Comparison of ENCODE assay signal across 22 cellular contexts in the genomic region with DNA sequence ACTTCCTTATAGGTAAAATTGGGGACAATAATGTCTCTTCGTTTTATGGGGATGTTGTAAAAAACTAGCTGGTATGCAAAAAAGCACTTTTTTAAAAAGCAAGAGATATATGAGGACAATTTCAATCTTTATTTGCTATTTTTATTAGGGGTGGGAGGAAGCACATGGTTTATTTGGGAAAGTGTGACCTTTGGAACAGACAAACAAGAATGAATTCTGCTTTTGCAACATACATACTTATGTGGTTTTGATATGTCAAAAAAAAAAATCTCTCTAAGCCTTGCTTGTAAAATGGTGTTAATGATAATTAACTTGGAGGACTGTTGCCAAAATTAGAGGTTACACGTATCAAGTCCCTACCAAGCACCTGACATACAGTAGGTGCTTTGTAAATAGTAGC. TPM values are rescaled to one million over a fixed set of nuclear protein-coding genes. Genes with fewer than 3 reads are reported as not detected.
"Had no signal": no experiment of that assay in that cellular context is flagged by ENCODE, and none has a peak within 500 bp of the region (broad histone marks: within the 10 kb centered on the region; RNA-seq: fewer than 3 reads in every experiment).

No MANE protein-coding gene starts in this region.

- H3K27me3 Mint-ChIP-seq: activated CD4-positive, alpha-beta T cell treated with anti-CD3 and anti-CD28 coated beads, Interleukin-2, amount 10 ng/mL, durations not matched to agents 7 days and 5 days; memory B cell had no signal

- H3K9me3 Mint-ChIP-seq: activated CD4-positive, alpha-beta T cell treated with anti-CD3 and anti-CD28 coated beads, Interleukin-2, amount 10 ng/mL, durations not matched to agents 7 days and 5 days; activated T-helper 1 cell treated with anti-CD3 and anti-CD28 coated beads, Interleukin-12 subunit alpha, Interleukin-12 subunit beta, Interleukin-2, Interleukin-4 antibody, amounts not matched to agents 30 ng/mL and 10 ng/mL and 1 ng/mL, durations not matched to agents 14 hours and 24 hours and 36 hours; memory B cell; naive thymus-derived CD8-positive, alpha-beta T cell had no signal

- H3K36me3 Mint-ChIP-seq: memory B cell; naive thymus-derived CD8-positive, alpha-beta T cell had no signal

- H3K4me3 Mint-ChIP-seq: activated CD4-positive, alpha-beta T cell treated with anti-CD3 and anti-CD28 coated beads, Interleukin-2, amount 10 ng/mL, durations not matched to agents 7 days and 5 days; activated T-helper 1 cell treated with anti-CD3 and anti-CD28 coated beads, Interleukin-12 subunit alpha, Interleukin-12 subunit beta, Interleukin-2, Interleukin-4 antibody, amounts not matched to agents 30 ng/mL and 10 ng/mL and 1 ng/mL, durations not matched to agents 14 hours and 24 hours and 36 hours; memory B cell; naive thymus-derived CD8-positive, alpha-beta T cell had no signal

- H3K27me3 ChIP-seq: adrenal gland, esophagus muscularis mucosa, spleen, stomach had no signal

- DNase-seq: activated CD4-positive, alpha-beta T cell treated with anti-CD3 and anti-CD28 coated beads, Interleukin-2, amount 10 ng/mL, durations not matched to agents 7 days and 5 days; activated CD4-positive, CD25-positive, alpha-beta regulatory T cell; activated naive CD4-positive, alpha-beta T cell treated with Interleukin-2 at 50 U/mL for 16 hours; hippocampal formation; kidney; left ventricle myocardium inferior; naive thymus-derived CD8-positive, alpha-beta T cell; psoas muscle; spleen; stimulated activated CD4-positive, alpha-beta T cell treated with anti-CD3 and anti-CD28 coated beads, Interleukin-1b, Interleukin-23, amount 100 ng/mL, for 48 hours; stomach had no signal

- H3K27ac Mint-ChIP-seq: activated CD4-positive, alpha-beta T cell treated with anti-CD3 and anti-CD28 coated beads, Interleukin-2, amount 10 ng/mL, durations not matched to agents 7 days and 5 days; activated T-helper 1 cell treated with anti-CD3 and anti-CD28 coated beads, Interleukin-12 subunit alpha, Interleukin-12 subunit beta, Interleukin-2, Interleukin-4 antibody, amounts not matched to agents 30 ng/mL and 10 ng/mL and 1 ng/mL, durations not matched to agents 14 hours and 24 hours and 36 hours; memory B cell had no signal

- H3K9me3 ChIP-seq: adrenal gland, esophagus muscularis mucosa, left ventricle myocardium inferior, mucosa of descending colon, psoas muscle, spleen, stomach, thoracic aorta had no signal

- H3K4me3 ChIP-seq: adrenal gland, esophagus muscularis mucosa, left ventricle myocardium inferior, mucosa of descending colon, psoas muscle, spleen, stomach, thoracic aorta had no signal

- H3K36me3 ChIP-seq: adrenal gland, esophagus muscularis mucosa, left ventricle myocardium inferior, spleen, stomach, thoracic aorta had no signal

- ATAC-seq: naive thymus-derived CD8-positive, alpha-beta T cell; psoas muscle had no signal

- H3K27ac ChIP-seq: adrenal gland, esophagus muscularis mucosa, left ventricle myocardium inferior, psoas muscle, stomach, thoracic aorta had no signal

RNA-seq across cellular contexts. Expression of gene CCDC177, which starts 32.1 kb away (rescaled TPM):
- total RNA-seq: activated CD4-positive, alpha-beta T cell treated with anti-CD3 and anti-CD28 coated beads, Interleukin-2, amount 10 ng/mL, durations not matched to agents 7 days and 5 days; esophagus muscularis mucosa; glomerular endothelial cell; kidney; left ventricle myocardium inferior; mucosa of descending colon; naive thymus-derived CD8-positive, alpha-beta T cell; osteoblast; psoas muscle; sciatic nerve; spleen; T-helper 2 cell treated with Interferon-gamma antibody and Interleukin-4, amounts not matched to agents 100 ng/mL and 5 ng/mL, for 36 hours; thoracic aorta had no signal
- polyA plus RNA-seq: naive thymus-derived CD8-positive, alpha-beta T cell; psoas muscle; spleen; urinary bladder had no signal
